ENCODE assay signal across 27 cellular contexts in the genomic region with DNA sequence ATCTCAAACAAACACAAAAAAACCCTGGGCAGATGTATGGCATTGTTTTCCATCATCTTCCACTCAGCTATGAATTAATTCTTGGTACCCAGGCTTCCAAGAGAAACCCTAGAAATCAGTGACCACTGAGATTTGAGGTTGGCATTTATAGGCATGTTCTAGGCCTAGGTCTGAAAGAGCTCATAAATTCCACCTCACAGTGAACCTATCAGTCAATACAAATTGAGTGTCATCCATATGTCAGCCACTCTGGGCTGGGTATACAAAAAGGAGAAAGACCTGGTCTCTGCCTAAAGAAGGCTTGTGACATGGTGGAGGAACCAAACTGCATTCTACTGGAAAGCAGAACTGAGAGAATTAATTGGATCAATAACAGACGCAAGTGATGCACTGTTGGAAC. TPM values are rescaled to one million over a fixed set of nuclear protein-coding genes. Genes with fewer than 3 reads are reported as not detected.
"Had no signal": no experiment of that assay in that cellular context is flagged by ENCODE, and none has a peak within 500 bp of the region (broad histone marks: within the 10 kb centered on the region; RNA-seq: fewer than 3 reads in every experiment).

No MANE protein-coding gene starts in this region.

- H3K4me3 ChIP-seq: breast epithelium, left ventricle myocardium inferior, smooth muscle cell, thyroid gland had no signal

- H3K9ac ChIP-seq: parathyroid adenoma had no signal

- H3K27me3 ChIP-seq: breast epithelium, thyroid gland had no signal

- H3K27me3 Mint-ChIP-seq: activated B cell treated with CpG ODN at 0.5 μM for 24 hours; effector memory CD8-positive, alpha-beta T cell; T-cell had no signal

- H3K9me3 Mint-ChIP-seq: activated B cell treated with CpG ODN at 0.5 μM for 24 hours; activated T-helper 1 cell treated with anti-CD3 and anti-CD28 coated beads, Interleukin-12 subunit alpha, Interleukin-12 subunit beta, Interleukin-2, Interleukin-4 antibody, amounts not matched to agents 30 ng/mL and 10 ng/mL and 1 ng/mL, durations not matched to agents 14 hours and 24 hours and 36 hours; effector memory CD8-positive, alpha-beta T cell; T-cell had no signal

- H3K27ac ChIP-seq: breast epithelium, epithelial cell of prostate, left ventricle myocardium inferior, parathyroid adenoma, thyroid gland had no signal

- H3K36me3 ChIP-seq: breast epithelium had no signal

- H3K4me1 ChIP-seq: parathyroid adenoma, thyroid gland had no signal

- ATAC-seq: activated CD8-positive, alpha-beta T cell treated with anti-CD3 and anti-CD28 coated beads, Interleukin-2, amount 10 ng/mL, durations not matched to agents 7 days and 5 days; effector memory CD8-positive, alpha-beta T cell; sciatic nerve; SK-N-SH treated with all-trans-retinoic acid at 6 μM for 48 hours; T-cell had no signal

- H3K4me3 Mint-ChIP-seq: activated B cell treated with CpG ODN at 0.5 μM for 24 hours; activated CD8-positive, alpha-beta T cell treated with anti-CD3 and anti-CD28 coated beads, Interleukin-2, amount 10 ng/mL, durations not matched to agents 7 days and 5 days; activated T-helper 1 cell treated with anti-CD3 and anti-CD28 coated beads, Interleukin-12 subunit alpha, Interleukin-12 subunit beta, Interleukin-2, Interleukin-4 antibody, amounts not matched to agents 30 ng/mL and 10 ng/mL and 1 ng/mL, durations not matched to agents 14 hours and 24 hours and 36 hours; effector memory CD8-positive, alpha-beta T cell; T-cell had no signal

- H3K9me3 ChIP-seq: breast epithelium, left ventricle myocardium inferior, thyroid gland had no signal

- DNase-seq: activated B cell treated with CpG ODN at 0.5 μM for 24 hours; activated CD4-positive, alpha-beta T cell treated with anti-CD3 and anti-CD28 coated beads for 4 hours; activated CD8-positive, alpha-beta T cell treated with anti-CD3 and anti-CD28 coated beads, Interleukin-2, amount 10 ng/mL, durations not matched to agents 7 days and 5 days; effector memory CD8-positive, alpha-beta T cell; foreskin fibroblast; head of caudate nucleus; kidney glomerular epithelial cell; left ventricle myocardium inferior; mammary epithelial cell; SIG-M5; stimulated activated CD4-positive, alpha-beta T cell treated with anti-CD3 and anti-CD28 coated beads, Interleukin-4, amount 100 ng/mL, for 1 hour; T-cell; T-helper 9 cell; thyroid gland had no signal

- H3K27ac Mint-ChIP-seq: activated B cell treated with CpG ODN at 0.5 μM for 24 hours; activated CD8-positive, alpha-beta T cell treated with anti-CD3 and anti-CD28 coated beads, Interleukin-2, amount 10 ng/mL, durations not matched to agents 7 days and 5 days; activated T-helper 1 cell treated with anti-CD3 and anti-CD28 coated beads, Interleukin-12 subunit alpha, Interleukin-12 subunit beta, Interleukin-2, Interleukin-4 antibody, amounts not matched to agents 30 ng/mL and 10 ng/mL and 1 ng/mL, durations not matched to agents 14 hours and 24 hours and 36 hours had no signal

RNA-seq across cellular contexts. Expression of a gene that starts 30.2 kb away (rescaled TPM):
- total RNA-seq: activated B cell treated with CpG ODN at 0.5 μM for 24 hours; activated CD8-positive, alpha-beta T cell treated with anti-CD3 and anti-CD28 coated beads, Interleukin-2, amount 10 ng/mL, durations not matched to agents 7 days and 5 days; activated T-helper 1 cell treated with anti-CD3 and anti-CD28 coated beads, Interleukin-12 subunit alpha, Interleukin-12 subunit beta, Interleukin-2, Interleukin-4 antibody, amounts not matched to agents 30 ng/mL and 10 ng/mL and 1 ng/mL, durations not matched to agents 14 hours and 24 hours and 36 hours; astrocyte; breast epithelium; chondrocyte; dermis microvascular lymphatic vessel endothelial cell; left ventricle myocardium inferior; mammary epithelial cell; sciatic nerve; smooth muscle cell; subcutaneous adipose tissue; T-cell; thyroid gland; urinary bladder had no signal
- polyA plus RNA-seq: adipose tissue, mammary epithelial cell, smooth muscle cell, urinary bladder had no signal
